10 cellular contexts compared by ENCODE assay signal in the genomic region with DNA sequence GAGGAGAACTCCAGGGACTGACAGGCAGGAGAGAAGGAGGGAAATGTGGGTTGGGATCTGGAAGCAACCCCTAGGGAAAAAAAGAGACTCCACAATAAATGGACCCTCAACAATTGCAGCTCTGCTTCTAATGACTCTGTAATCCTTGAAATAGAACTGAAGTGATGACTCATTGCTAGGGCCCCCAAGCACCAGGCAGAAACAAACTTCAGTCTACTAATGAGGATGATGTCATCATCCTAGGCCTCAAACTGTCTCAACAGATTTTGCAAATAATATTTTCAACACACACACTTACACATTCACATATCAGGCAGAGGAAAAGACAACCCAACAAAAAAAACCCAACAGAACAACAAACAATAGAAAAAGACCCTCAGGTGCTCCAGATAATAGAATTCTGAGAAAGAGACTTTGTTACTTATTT.
DNase-seq lines count a peak whose midpoint lies in the region; ATAC-seq and TF ChIP-seq lines count a peak whose summit lies in the region.
"Had no signal": no experiment of that assay in that cellular context is flagged by ENCODE, and none has a peak within 500 bp of the region (broad histone marks: within the 10 kb centered on the region; RNA-seq: fewer than 3 reads in every experiment).

No MANE protein-coding gene starts in this region.

- peaks cover 5% of the 10 kb centered on the region for H3K79me2 ChIP-seq in mesendoderm (ENCODE audit: control insufficient read depth, insufficient read depth, low read length)

- H3K4me1 ChIP-seq in A673 (ENCODE audit: insufficient read depth, low read length, poor library complexity, severe bottlenecking) (peaks cover 56% of the 10 kb centered on the region), neuronal stem cell (ENCODE audit: control insufficient read depth in 2 of 2, insufficient read depth in 1 of 2, low read depth in 1 of 2, low read length in 2 of 2) (peaks cover 4 to 6% of the 10 kb centered on the region in 2 donors), mesendoderm (ENCODE audit: control insufficient read depth, low read depth, low read length) (no peaks in the 10 kb centered on the region)

- intact Hi-C loops in A673 (cut with micrococcal nuclease; ENCODE audit: unreplicated experiment): loop anchor here (10.0 kb wide), 1 partner anchor 147 kb away; a partner anchor contains a TSS

- H2BK5ac ChIP-seq in neuronal stem cell (ENCODE audit: low read length) (no peak overlapping the region), mesendoderm (ENCODE audit: low read length) (no peak overlapping the region)

- no peak for TF ChIP-seq CTCF in A673 (conservative IDR thresholded peaks at IDR 0.05; ENCODE audit: low read depth, low read length)
- TF ChIP-seq CTCF in GM13977 (IDR thresholded peaks at IDR 0.05; ENCODE audit: extremely low read depth, insufficient read depth, missing control alignments): no peak
- TF ChIP-seq CTCF in fibroblast of villous mesenchyme (IDR thresholded peaks at IDR 0.05; ENCODE audit: insufficient read depth, low read depth, low read length): no peak

- H3K4me3 ChIP-seq in A673 (ENCODE audit: low read depth, low read length, poor library complexity, severe bottlenecking): no peak overlapping the region
- H3K4me3 ChIP-seq in fibroblast of villous mesenchyme (ENCODE audit: low read depth, low read length): no peak overlapping the region
- no peak overlapping the region for H3K4me3 ChIP-seq in neuronal stem cell (ENCODE audit: low read length in 2 of 2)
- H3K4me3 ChIP-seq in mesendoderm (ENCODE audit: low read length): no peak overlapping the region

- H4K91ac ChIP-seq in neuronal stem cell (ENCODE audit: low read depth, low read length, poor library complexity): no peak overlapping the region

- H3K27me3 ChIP-seq in A673 (replicated peaks; ENCODE audit: insufficient read depth, low read depth, low read length, poor library complexity): no peaks in the 10 kb centered on the region
- no peaks in the 10 kb centered on the region for H3K27me3 ChIP-seq in neuronal stem cell (ENCODE audit: control insufficient read depth in 3 of 3, insufficient read depth in 3 of 3, low read depth in 1 of 3, low read length in 3 of 3)
- H3K27me3 ChIP-seq in mesendoderm (ENCODE audit: insufficient read depth, low read length, poor library complexity): no peaks in the 10 kb centered on the region

- DNase-seq in A673 (ENCODE audit: low spot score) (peak; percentile 88), GM13977 (ENCODE audit: low spot score) (peak; percentile 75), fibroblast of villous mesenchyme (ENCODE audit: low read depth) (peak; percentile 90), NCI-H1694 (lab: John Stamatoyannopoulos, UW) (no peak), T-helper 9 cell (no peak), neuronal stem cell (ENCODE audit: low spot score) (no peak), mesendoderm (no peak)
- DNase-seq: effector memory CD4-positive, alpha-beta T cell; NCI-H187 treated with DMSO at 0.1 percent for 48 hours had no signal

- H3K36me3 ChIP-seq in A673 (ENCODE audit: insufficient read depth, low read length, poor library complexity, severe bottlenecking): no peaks in the 10 kb centered on the region
- H3K36me3 ChIP-seq in neuronal stem cell (replicated peaks in 1 of 2; ENCODE audit: control insufficient read depth in 2 of 2, insufficient read depth in 2 of 2, low read length in 2 of 2): no peaks in the 10 kb centered on the region
- H3K36me3 ChIP-seq in mesendoderm (ENCODE audit: control insufficient read depth, insufficient read depth, low read length): no peaks in the 10 kb centered on the region

- H3K4me2 ChIP-seq in neuronal stem cell (ENCODE audit: insufficient read depth, low read length, poor library complexity, severe bottlenecking) (no peak overlapping the region), mesendoderm (ENCODE audit: low read length) (no peak overlapping the region)

- H2AFZ ChIP-seq in neuronal stem cell (ENCODE audit: low read length): no peak overlapping the region

- CTCF ChIA-PET in A673 (lab: Charles Lee): no interaction called here

- peak; percentile 77 for ATAC-seq in SK-N-SH treated with all-trans-retinoic acid at 6 μM for 48 hours

- H3K4ac ChIP-seq in neuronal stem cell (ENCODE audit: low read length) (no peak overlapping the region), mesendoderm (ENCODE audit: low read depth, low read length) (no peak overlapping the region)

- no peak overlapping the region for H2BK15ac ChIP-seq in neuronal stem cell (ENCODE audit: low read length)
- H2BK15ac ChIP-seq in mesendoderm (replicated peaks; ENCODE audit: low read depth): no peak overlapping the region

- no peak overlapping the region for H2BK12ac ChIP-seq in neuronal stem cell (ENCODE audit: low read length)

- H2AK5ac ChIP-seq in neuronal stem cell (ENCODE audit: low read depth, low read length): no peak overlapping the region
- H2AK5ac ChIP-seq in mesendoderm (ENCODE audit: low read length): no peak overlapping the region

- H3K23ac ChIP-seq in neuronal stem cell (ENCODE audit: low read depth, low read length, poor library complexity) (no peak overlapping the region), mesendoderm (ENCODE audit: low read length) (no peak overlapping the region)

- in situ Hi-C loops in GM13977 (cut with MboI; ENCODE audit: low pct_unique_long_range_greater_than_20kb, low sequenced_read_pairs, unreplicated experiment): no loop called here

- no TSS peak for BruUV-seq in A673 (replicated peaks; lab: Mats Ljungman, UMichigan)

- H3K9ac ChIP-seq in neuronal stem cell (ENCODE audit: low read depth, low read length, poor library complexity) (no peak overlapping the region), mesendoderm (ENCODE audit: low read length) (no peak overlapping the region)

- H3K79me1 ChIP-seq in neuronal stem cell (ENCODE audit: low read depth, low read length) (peaks cover 12% of the 10 kb centered on the region), mesendoderm (ENCODE audit: low read length) (peaks cover 17% of the 10 kb centered on the region)

- H3K18ac ChIP-seq in neuronal stem cell (ENCODE audit: low read length) (no peak overlapping the region), mesendoderm (ENCODE audit: low read length) (no peak overlapping the region)

- no peak overlapping the region for H3K56ac ChIP-seq in mesendoderm (ENCODE audit: low read length)

- H3K27ac ChIP-seq in A673 (ENCODE audit: low read depth, low read length, poor library complexity, severe bottlenecking): peak overlapping the region; percentile 38
- no peak overlapping the region for H3K27ac ChIP-seq in neuronal stem cell (replicated peaks; ENCODE audit: low read length)
- H3K27ac ChIP-seq in mesendoderm (ENCODE audit: low read depth, low read length): no peak overlapping the region

- H3K14ac ChIP-seq in neuronal stem cell (ENCODE audit: low read length): no peak overlapping the region

- no peak overlapping the region for H4K8ac ChIP-seq in neuronal stem cell (ENCODE audit: low read depth, low read length)
- no peak overlapping the region for H4K8ac ChIP-seq in mesendoderm (ENCODE audit: low read depth, low read length)

- POLR2A ChIA-PET in A673 (lab: Charles Lee; ENCODE audit: low non-redundant PET): no interaction called here

- no peak overlapping the region for H4K5ac ChIP-seq in mesendoderm (ENCODE audit: low read length)

- no peaks in the 10 kb centered on the region for H3K9me3 ChIP-seq in A673 (ENCODE audit: low read depth, low read length, poor library complexity, severe bottlenecking)
- H3K9me3 ChIP-seq in neuronal stem cell (replicated peaks in 1 of 2; ENCODE audit: control insufficient read depth in 2 of 2, insufficient read depth in 1 of 2, low read depth in 1 of 2, low read length in 2 of 2): peaks cover 3 to 14% of the 10 kb centered on the region in 2 donors

- H2BK120ac ChIP-seq in neuronal stem cell (ENCODE audit: low read depth, low read length) (no peak overlapping the region), mesendoderm (ENCODE audit: low read depth, low read length) (no peak overlapping the region)

TF ChIP-seq in SK-N-SH treated with all-trans-retinoic acid at 6 μM for 48 hours, 23 proteins besides CTCF, POLR2A, EP300 and RAD21 (continues in another document):
- TF ChIP-seq, protein P1, sequence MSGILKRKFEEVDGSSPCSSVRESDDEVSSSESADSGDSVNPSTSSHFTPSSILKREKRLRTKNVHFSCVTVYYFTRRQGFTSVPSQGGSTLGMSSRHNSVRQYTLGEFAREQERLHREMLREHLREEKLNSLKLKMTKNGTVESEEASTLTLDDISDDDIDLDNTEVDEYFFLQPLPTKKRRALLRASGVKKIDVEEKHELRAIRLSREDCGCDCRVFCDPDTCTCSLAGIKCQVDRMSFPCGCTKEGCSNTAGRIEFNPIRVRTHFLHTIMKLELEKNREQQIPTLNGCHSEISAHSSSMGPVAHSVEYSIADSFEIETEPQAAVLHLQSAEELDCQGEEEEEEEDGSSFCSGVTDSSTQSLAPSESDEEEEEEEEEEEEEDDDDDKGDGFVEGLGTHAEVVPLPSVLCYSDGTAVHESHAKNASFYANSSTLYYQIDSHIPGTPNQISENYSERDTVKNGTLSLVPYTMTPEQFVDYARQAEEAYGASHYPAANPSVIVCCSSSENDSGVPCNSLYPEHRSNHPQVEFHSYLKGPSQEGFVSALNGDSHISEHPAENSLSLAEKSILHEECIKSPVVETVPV (CRISPR knock-in tag; IDR thresholded peaks at IDR 0.05): no peak
- TF ChIP-seq SNAI2 (CRISPR knock-in tag; IDR thresholded peaks at IDR 0.05): no peak
- TF ChIP-seq GLIS3 (CRISPR knock-in tag; IDR thresholded peaks at IDR 0.05): no peak
- no peak for TF ChIP-seq ZNF565 (CRISPR knock-in tag; conservative IDR thresholded peaks at IDR 0.05; ENCODE audit: low read depth)
- no peak for TF ChIP-seq TCF4 (CRISPR knock-in tag; IDR thresholded peaks at IDR 0.05; ENCODE audit: borderline replicate concordance)
- TF ChIP-seq, protein P2, sequence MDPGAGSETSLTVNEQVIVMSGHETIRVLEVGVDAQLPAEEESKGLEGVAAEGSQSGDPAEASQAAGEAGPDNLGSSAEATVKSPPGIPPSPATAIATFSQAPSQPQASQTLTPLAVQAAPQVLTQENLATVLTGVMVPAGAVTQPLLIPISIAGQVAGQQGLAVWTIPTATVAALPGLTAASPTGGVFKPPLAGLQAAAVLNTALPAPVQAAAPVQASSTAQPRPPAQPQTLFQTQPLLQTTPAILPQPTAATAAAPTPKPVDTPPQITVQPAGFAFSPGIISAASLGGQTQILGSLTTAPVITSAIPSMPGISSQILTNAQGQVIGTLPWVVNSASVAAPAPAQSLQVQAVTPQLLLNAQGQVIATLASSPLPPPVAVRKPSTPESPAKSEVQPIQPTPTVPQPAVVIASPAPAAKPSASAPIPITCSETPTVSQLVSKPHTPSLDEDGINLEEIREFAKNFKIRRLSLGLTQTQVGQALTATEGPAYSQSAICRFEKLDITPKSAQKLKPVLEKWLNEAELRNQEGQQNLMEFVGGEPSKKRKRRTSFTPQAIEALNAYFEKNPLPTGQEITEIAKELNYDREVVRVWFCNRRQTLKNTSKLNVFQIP (CRISPR knock-in tag; IDR thresholded peaks at IDR 0.05; ENCODE audit: borderline replicate concordance, low read depth): no peak
- TF ChIP-seq OSR1 (CRISPR knock-in tag; IDR thresholded peaks at IDR 0.05): no peak
- no peak for TF ChIP-seq ARNTL (CRISPR knock-in tag; IDR thresholded peaks at IDR 0.05; ENCODE audit: borderline replicate concordance, low read depth)

Comparison
In these comparisons a context has a peak if more than half of its experiments do, and no peak if none do; other contexts are left out.
1. DNase-seq: peak in A673 (single experiment), GM13977 (single experiment) and fibroblast of villous mesenchyme (single experiment); none in NCI-H1694 (single experiment), T-helper 9 cell (single experiment), neuronal stem cell (single experiment) and mesendoderm (single experiment).